ENCODE assay signal across 14 cellular contexts in the genomic region with DNA sequence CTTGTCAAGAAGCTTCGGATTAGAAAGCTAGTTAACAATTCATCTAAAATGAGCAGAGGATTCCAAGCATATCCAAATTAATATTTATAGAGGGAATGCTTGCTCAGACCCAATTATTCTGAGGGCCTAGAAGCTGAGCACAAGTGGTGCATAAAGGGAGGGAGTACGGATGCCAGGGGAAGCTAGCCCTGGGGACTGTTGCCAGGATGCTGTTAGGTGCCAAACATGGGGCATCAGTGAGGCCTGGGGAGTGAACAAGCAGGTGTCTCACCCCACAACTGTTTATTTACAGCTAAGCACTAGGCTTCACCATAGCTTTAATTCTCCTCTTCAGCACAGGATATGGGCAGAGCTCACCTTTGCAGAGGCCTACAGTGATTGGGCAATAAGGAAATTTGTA.
DNase-seq lines count a peak whose midpoint lies in the region; TF ChIP-seq lines count a peak whose summit lies in the region.
"Had no signal": no experiment of that assay in that cellular context is flagged by ENCODE, and none has a peak within 500 bp of the region (broad histone marks: within the 10 kb centered on the region; RNA-seq: fewer than 3 reads in every experiment).

No MANE protein-coding gene starts in this region.

- no peak for TF ChIP-seq CTCF in GM10266 (IDR thresholded peaks at IDR 0.05; ENCODE audit: control insufficient read depth, insufficient read depth, low read depth, missing control alignments)

- DNase-seq in COLO668 (lab: John Stamatoyannopoulos, UW; ENCODE audit: unreplicated experiment), result peak; percentile 63
- DNase-seq in DMS153 treated with DMSO at 0.1 percent for 48 hours (lab: John Stamatoyannopoulos, UW; ENCODE audit: unreplicated experiment), result peak; percentile 19
- peak; percentile 9 for DNase-seq in NCI-H1105 treated with DMSO at 0.1 percent for 48 hours (lab: John Stamatoyannopoulos, UW)
- peak; percentile 7 for DNase-seq in NCI-H69 (lab: John Stamatoyannopoulos, UW)
- DNase-seq in NCI-H146 (lab: John Stamatoyannopoulos, UW), result no peak
- DNase-seq in GM10266 (ENCODE audit: extremely low spot score), result no peak
- no peak for DNase-seq in stimulated activated CD4-positive, alpha-beta T cell treated with anti-CD3 and anti-CD28 coated beads, Interleukin-12 subunit alpha, Interleukin-12 subunit beta, amount 100 ng/mL, for 4 hours
- DNase-seq: C1 segment of cervical spinal cord; CD4-positive, alpha-beta T cell; DND-41; GF-D8; GOT3; H9; IMR-90 had no signal

Comparison
In these comparisons a context has a peak if more than half of its experiments do, and no peak if none do; other contexts are left out.
1. DNase-seq: peak in COLO668 (single experiment), DMS153 treated with DMSO at 0.1 percent for 48 hours (single experiment), NCI-H1105 treated with DMSO at 0.1 percent for 48 hours (single experiment) and NCI-H69 (single experiment); none in NCI-H146 (single experiment), GM10266 (single experiment) and stimulated activated CD4-positive, alpha-beta T cell treated with anti-CD3 and anti-CD28 coated beads, Interleukin-12 subunit alpha, Interleukin-12 subunit beta, amount 100 ng/mL, for 4 hours (single experiment).